18 cellular contexts compared by ENCODE assay signal in the genomic region with DNA sequence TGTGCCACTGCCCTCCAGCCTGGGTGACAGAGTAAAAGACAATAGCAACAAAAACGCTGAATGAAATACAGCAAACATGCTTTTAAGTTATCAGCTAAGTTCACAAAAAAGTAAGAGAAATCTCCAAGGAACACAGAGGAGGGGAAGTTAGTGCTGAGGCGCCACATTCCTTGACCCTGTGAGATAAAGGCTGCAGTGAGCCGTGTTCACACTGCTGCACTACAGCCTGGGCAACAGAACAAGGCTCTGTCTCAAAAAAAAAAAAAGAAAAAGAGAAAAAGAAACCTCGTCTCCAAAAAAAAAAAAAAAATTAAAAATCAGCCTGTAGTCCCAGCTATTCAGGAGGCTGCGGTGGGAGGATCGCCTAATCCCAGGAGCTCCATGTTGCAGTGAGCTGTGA. TPM values are rescaled to one million over a fixed set of nuclear protein-coding genes. Genes with fewer than 3 reads are reported as not detected.
"Had no signal": no experiment of that assay in that cellular context is flagged by ENCODE, and none has a peak within 500 bp of the region (broad histone marks: within the 10 kb centered on the region; RNA-seq: fewer than 3 reads in every experiment).

No MANE protein-coding gene starts in this region.

- DNase-seq: activated CD4-positive, alpha-beta T cell treated with anti-CD3 and anti-CD28 coated beads, Interleukin-2, amount 50 U/mL, for 4 hours; activated naive CD4-positive, alpha-beta T cell treated with anti-CD3 and anti-CD28 coated beads for 36 hours; activated naive CD8-positive, alpha-beta T cell treated with anti-CD3 and anti-CD28 coated beads, Interleukin-2, amount 50 U/mL, for 24 hours; activated T-cell treated with anti-CD3 and anti-CD28 coated beads for 4 hours; foreskin fibroblast; glutamatergic neuron; left colon; natural killer cell; nucleus accumbens; SIG-M5; sigmoid colon; stimulated activated CD4-positive, alpha-beta T cell treated with anti-CD3 and anti-CD28 coated beads, Interleukin-2, amount 100 ng/mL, for 24 hours had no signal

- H3K36me3 ChIP-seq: ascending aorta, esophagus muscularis mucosa, sigmoid colon had no signal

- H3K27me3 ChIP-seq: ascending aorta, esophagus muscularis mucosa, sigmoid colon had no signal

- H3K4me3 ChIP-seq: ascending aorta, esophagus muscularis mucosa, sigmoid colon had no signal

- H3K9me3 ChIP-seq: ascending aorta, esophagus muscularis mucosa, sigmoid colon had no signal

- H3K4me1 ChIP-seq: ascending aorta, sigmoid colon had no signal

- H3K27ac ChIP-seq: ascending aorta, esophagus muscularis mucosa, sigmoid colon had no signal

RNA-seq across cellular contexts. Expression of gene TSPAN16, which starts 17.3 kb away (rescaled TPM):
- total RNA-seq: activated naive CD4-positive, alpha-beta T cell treated with anti-CD3 and anti-CD28 coated beads for 36 hours; activated T-helper 2 cell treated with anti-CD3 and anti-CD28 coated beads, Interferon-gamma antibody, Interleukin-2, Interleukin-4, amounts not matched to agents 10 μg/mL and 5 μg/mL and 100 μg/mL, durations not matched to agents 14 hours and 24 hours and 36 hours; ascending aorta; esophagus muscularis mucosa; left colon; natural killer cell; progenitor cell of endocrine pancreas; sigmoid colon; urinary bladder had no signal
- polyA plus RNA-seq: thymus, urinary bladder had no signal

RNA-seq across cellular contexts. Expression of gene ANGPTL8, which starts 39.3 kb away (rescaled TPM):
- total RNA-seq: activated naive CD4-positive, alpha-beta T cell treated with anti-CD3 and anti-CD28 coated beads for 36 hours; activated T-helper 2 cell treated with anti-CD3 and anti-CD28 coated beads, Interferon-gamma antibody, Interleukin-2, Interleukin-4, amounts not matched to agents 10 μg/mL and 5 μg/mL and 100 μg/mL, durations not matched to agents 14 hours and 24 hours and 36 hours; ascending aorta; left colon; natural killer cell; progenitor cell of endocrine pancreas; sigmoid colon; urinary bladder had no signal
